ENCODE assay signal across 1 cellular context in the genomic region with DNA sequence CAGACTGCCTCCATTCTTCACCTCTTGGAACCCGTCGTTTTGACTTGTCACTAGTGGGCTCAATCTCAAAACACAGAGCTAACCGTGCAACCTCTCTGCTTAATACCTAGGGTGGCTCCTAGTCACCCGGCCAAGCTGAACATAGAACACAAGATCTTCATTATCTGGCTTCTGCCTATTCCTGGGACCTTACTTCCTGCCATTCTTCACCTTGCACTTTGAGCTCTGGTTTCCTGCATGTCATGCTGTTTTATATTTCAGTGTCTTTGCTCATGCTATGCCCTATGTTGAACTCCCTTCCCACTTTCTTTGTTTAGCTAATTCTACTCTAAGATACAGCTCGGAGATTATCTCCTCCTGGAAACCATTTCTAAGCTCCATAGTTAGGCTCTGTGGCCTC.
TF ChIP-seq lines count a peak whose summit lies in the region.

No MANE protein-coding gene starts in this region.

TF ChIP-seq in K562, 482 proteins besides CTCF, POLR2A, EP300 and RAD21 (continued from another document and continues in another):
- TF ChIP-seq CREBBP (IDR thresholded peaks at IDR 0.05; ENCODE audit: low read depth, low read length) (no peak), SMAD4 (CRISPR knock-in tag; conservative IDR thresholded peaks at IDR 0.05) (no peak), CBX1 (IDR thresholded peaks at IDR 0.05; ENCODE audit: low read depth) (no peak), MED1 (CRISPR knock-in tag; IDR thresholded peaks at IDR 0.05; ENCODE audit: borderline replicate concordance) (no peak), THAP7 (CRISPR knock-in tag; IDR thresholded peaks at IDR 0.05) (no peak), KAT2B (IDR thresholded peaks at IDR 0.05; ENCODE audit: low read depth, low read length) (no peak), GABPB1 (CRISPR knock-in tag; IDR thresholded peaks at IDR 0.05) (no peak), NKRF (IDR thresholded peaks at IDR 0.05; ENCODE audit: borderline replicate concordance) (no peak), NONO (IDR thresholded peaks at IDR 0.05; ENCODE audit: low read depth in 2 of 2, low read length in 1 of 2) (no peak), RNF219 (CRISPR knock-in tag; IDR thresholded peaks at IDR 0.05) (no peak), SREBF2 (CRISPR knock-in tag; IDR thresholded peaks at IDR 0.05) (no peak), ZNF197 (CRISPR knock-in tag; IDR thresholded peaks at IDR 0.05; ENCODE audit: low read depth) (no peak), NELFE (IDR thresholded peaks at IDR 0.05; ENCODE audit: insufficient read depth, insufficient read length) (no peak), RBM25 (IDR thresholded peaks at IDR 0.05; ENCODE audit: low read depth, low read length, severe bottlenecking) (no peak), ARID3B (CRISPR knock-in tag; IDR thresholded peaks at IDR 0.05; ENCODE audit: borderline replicate concordance) (no peak), MCM5 (IDR thresholded peaks at IDR 0.05; ENCODE audit: low read depth) (no peak), U2AF2 (optimal IDR thresholded peaks at IDR 0.05; ENCODE audit: low read depth, low read length) (no peak), RBM39 (optimal IDR thresholded peaks at IDR 0.05; ENCODE audit: low read depth, low read length) (no peak), HDAC8 (tag; IDR thresholded peaks at IDR 0.05) (no peak), ZKSCAN8 (CRISPR knock-in tag; IDR thresholded peaks at IDR 0.05) (no peak)
- TF ChIP-seq, protein P1, sequence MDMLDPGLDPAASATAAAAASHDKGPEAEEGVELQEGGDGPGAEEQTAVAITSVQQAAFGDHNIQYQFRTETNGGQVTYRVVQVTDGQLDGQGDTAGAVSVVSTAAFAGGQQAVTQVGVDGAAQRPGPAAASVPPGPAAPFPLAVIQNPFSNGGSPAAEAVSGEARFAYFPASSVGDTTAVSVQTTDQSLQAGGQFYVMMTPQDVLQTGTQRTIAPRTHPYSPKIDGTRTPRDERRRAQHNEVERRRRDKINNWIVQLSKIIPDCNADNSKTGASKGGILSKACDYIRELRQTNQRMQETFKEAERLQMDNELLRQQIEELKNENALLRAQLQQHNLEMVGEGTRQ (CRISPR knock-in tag; IDR thresholded peaks at IDR 0.05), result no peak
- TF ChIP-seq, protein P2, sequence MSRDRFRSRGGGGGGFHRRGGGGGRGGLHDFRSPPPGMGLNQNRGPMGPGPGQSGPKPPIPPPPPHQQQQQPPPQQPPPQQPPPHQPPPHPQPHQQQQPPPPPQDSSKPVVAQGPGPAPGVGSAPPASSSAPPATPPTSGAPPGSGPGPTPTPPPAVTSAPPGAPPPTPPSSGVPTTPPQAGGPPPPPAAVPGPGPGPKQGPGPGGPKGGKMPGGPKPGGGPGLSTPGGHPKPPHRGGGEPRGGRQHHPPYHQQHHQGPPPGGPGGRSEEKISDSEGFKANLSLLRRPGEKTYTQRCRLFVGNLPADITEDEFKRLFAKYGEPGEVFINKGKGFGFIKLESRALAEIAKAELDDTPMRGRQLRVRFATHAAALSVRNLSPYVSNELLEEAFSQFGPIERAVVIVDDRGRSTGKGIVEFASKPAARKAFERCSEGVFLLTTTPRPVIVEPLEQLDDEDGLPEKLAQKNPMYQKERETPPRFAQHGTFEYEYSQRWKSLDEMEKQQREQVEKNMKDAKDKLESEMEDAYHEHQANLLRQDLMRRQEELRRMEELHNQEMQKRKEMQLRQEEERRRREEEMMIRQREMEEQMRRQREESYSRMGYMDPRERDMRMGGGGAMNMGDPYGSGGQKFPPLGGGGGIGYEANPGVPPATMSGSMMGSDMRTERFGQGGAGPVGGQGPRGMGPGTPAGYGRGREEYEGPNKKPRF (IDR thresholded peaks at IDR 0.05; ENCODE audit: low read depth, low read length), result no peak
- TF ChIP-seq, protein P3, sequence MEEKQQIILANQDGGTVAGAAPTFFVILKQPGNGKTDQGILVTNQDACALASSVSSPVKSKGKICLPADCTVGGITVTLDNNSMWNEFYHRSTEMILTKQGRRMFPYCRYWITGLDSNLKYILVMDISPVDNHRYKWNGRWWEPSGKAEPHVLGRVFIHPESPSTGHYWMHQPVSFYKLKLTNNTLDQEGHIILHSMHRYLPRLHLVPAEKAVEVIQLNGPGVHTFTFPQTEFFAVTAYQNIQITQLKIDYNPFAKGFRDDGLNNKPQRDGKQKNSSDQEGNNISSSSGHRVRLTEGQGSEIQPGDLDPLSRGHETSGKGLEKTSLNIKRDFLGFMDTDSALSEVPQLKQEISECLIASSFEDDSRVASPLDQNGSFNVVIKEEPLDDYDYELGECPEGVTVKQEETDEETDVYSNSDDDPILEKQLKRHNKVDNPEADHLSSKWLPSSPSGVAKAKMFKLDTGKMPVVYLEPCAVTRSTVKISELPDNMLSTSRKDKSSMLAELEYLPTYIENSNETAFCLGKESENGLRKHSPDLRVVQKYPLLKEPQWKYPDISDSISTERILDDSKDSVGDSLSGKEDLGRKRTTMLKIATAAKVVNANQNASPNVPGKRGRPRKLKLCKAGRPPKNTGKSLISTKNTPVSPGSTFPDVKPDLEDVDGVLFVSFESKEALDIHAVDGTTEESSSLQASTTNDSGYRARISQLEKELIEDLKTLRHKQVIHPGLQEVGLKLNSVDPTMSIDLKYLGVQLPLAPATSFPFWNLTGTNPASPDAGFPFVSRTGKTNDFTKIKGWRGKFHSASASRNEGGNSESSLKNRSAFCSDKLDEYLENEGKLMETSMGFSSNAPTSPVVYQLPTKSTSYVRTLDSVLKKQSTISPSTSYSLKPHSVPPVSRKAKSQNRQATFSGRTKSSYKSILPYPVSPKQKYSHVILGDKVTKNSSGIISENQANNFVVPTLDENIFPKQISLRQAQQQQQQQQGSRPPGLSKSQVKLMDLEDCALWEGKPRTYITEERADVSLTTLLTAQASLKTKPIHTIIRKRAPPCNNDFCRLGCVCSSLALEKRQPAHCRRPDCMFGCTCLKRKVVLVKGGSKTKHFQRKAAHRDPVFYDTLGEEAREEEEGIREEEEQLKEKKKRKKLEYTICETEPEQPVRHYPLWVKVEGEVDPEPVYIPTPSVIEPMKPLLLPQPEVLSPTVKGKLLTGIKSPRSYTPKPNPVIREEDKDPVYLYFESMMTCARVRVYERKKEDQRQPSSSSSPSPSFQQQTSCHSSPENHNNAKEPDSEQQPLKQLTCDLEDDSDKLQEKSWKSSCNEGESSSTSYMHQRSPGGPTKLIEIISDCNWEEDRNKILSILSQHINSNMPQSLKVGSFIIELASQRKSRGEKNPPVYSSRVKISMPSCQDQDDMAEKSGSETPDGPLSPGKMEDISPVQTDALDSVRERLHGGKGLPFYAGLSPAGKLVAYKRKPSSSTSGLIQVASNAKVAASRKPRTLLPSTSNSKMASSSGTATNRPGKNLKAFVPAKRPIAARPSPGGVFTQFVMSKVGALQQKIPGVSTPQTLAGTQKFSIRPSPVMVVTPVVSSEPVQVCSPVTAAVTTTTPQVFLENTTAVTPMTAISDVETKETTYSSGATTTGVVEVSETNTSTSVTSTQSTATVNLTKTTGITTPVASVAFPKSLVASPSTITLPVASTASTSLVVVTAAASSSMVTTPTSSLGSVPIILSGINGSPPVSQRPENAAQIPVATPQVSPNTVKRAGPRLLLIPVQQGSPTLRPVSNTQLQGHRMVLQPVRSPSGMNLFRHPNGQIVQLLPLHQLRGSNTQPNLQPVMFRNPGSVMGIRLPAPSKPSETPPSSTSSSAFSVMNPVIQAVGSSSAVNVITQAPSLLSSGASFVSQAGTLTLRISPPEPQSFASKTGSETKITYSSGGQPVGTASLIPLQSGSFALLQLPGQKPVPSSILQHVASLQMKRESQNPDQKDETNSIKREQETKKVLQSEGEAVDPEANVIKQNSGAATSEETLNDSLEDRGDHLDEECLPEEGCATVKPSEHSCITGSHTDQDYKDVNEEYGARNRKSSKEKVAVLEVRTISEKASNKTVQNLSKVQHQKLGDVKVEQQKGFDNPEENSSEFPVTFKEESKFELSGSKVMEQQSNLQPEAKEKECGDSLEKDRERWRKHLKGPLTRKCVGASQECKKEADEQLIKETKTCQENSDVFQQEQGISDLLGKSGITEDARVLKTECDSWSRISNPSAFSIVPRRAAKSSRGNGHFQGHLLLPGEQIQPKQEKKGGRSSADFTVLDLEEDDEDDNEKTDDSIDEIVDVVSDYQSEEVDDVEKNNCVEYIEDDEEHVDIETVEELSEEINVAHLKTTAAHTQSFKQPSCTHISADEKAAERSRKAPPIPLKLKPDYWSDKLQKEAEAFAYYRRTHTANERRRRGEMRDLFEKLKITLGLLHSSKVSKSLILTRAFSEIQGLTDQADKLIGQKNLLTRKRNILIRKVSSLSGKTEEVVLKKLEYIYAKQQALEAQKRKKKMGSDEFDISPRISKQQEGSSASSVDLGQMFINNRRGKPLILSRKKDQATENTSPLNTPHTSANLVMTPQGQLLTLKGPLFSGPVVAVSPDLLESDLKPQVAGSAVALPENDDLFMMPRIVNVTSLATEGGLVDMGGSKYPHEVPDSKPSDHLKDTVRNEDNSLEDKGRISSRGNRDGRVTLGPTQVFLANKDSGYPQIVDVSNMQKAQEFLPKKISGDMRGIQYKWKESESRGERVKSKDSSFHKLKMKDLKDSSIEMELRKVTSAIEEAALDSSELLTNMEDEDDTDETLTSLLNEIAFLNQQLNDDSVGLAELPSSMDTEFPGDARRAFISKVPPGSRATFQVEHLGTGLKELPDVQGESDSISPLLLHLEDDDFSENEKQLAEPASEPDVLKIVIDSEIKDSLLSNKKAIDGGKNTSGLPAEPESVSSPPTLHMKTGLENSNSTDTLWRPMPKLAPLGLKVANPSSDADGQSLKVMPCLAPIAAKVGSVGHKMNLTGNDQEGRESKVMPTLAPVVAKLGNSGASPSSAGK (IDR thresholded peaks at IDR 0.05), result no peak
- TF ChIP-seq, protein P4, sequence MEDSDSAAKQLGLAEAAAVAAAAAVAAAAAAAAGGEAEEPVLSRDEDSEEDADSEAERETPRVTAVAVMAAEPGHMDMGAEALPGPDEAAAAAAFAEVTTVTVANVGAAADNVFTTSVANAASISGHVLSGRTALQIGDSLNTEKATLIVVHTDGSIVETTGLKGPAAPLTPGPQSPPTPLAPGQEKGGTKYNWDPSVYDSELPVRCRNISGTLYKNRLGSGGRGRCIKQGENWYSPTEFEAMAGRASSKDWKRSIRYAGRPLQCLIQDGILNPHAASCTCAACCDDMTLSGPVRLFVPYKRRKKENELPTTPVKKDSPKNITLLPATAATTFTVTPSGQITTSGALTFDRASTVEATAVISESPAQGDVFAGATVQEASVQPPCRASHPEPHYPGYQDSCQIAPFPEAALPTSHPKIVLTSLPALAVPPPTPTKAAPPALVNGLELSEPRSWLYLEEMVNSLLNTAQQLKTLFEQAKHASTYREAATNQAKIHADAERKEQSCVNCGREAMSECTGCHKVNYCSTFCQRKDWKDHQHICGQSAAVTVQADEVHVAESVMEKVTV (CRISPR knock-in tag; IDR thresholded peaks at IDR 0.05), result no peak
- TF ChIP-seq, protein P5, sequence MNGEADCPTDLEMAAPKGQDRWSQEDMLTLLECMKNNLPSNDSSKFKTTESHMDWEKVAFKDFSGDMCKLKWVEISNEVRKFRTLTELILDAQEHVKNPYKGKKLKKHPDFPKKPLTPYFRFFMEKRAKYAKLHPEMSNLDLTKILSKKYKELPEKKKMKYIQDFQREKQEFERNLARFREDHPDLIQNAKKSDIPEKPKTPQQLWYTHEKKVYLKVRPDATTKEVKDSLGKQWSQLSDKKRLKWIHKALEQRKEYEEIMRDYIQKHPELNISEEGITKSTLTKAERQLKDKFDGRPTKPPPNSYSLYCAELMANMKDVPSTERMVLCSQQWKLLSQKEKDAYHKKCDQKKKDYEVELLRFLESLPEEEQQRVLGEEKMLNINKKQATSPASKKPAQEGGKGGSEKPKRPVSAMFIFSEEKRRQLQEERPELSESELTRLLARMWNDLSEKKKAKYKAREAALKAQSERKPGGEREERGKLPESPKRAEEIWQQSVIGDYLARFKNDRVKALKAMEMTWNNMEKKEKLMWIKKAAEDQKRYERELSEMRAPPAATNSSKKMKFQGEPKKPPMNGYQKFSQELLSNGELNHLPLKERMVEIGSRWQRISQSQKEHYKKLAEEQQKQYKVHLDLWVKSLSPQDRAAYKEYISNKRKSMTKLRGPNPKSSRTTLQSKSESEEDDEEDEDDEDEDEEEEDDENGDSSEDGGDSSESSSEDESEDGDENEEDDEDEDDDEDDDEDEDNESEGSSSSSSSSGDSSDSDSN (IDR thresholded peaks at IDR 0.05; ENCODE audit: borderline replicate concordance in 1 of 2, low read depth in 2 of 2, low read length in 2 of 2), result no peak
